16 cellular contexts compared by ENCODE assay signal in genomic region chr1:22848374-22848773, GRCh38.
DNase-seq lines count a peak whose midpoint lies in the region; TF ChIP-seq lines count a peak whose summit lies in the region.
"Had no signal": no experiment of that assay in that cellular context is flagged by ENCODE, and none has a peak within 500 bp of the region (broad histone marks: within the 10 kb centered on the region; RNA-seq: fewer than 3 reads in every experiment).

No MANE protein-coding gene starts in this region.

- H3K36me3 Mint-ChIP-seq in nephron progenitor cell (ENCODE audit: low read depth), result peaks cover 5% of the 10 kb centered on the region
- H3K36me3 Mint-ChIP-seq: CD14-positive monocyte had no signal

- H3K27me3 ChIP-seq in testis (no peaks in the 10 kb centered on the region), brain microvascular endothelial cell (replicated peaks) (no peaks in the 10 kb centered on the region)

- TF ChIP-seq CTCF in fibroblast of villous mesenchyme (IDR thresholded peaks at IDR 0.05; ENCODE audit: insufficient read depth, low read depth, low read length), result no peak
- TF ChIP-seq CTCF in testis (IDR thresholded peaks at IDR 0.05), result no peak
- no peak for TF ChIP-seq CTCF in brain microvascular endothelial cell (IDR thresholded peaks at IDR 0.05; ENCODE audit: low read depth, low read length, missing control alignments)
- TF ChIP-seq CTCF in nephron progenitor cell (IDR thresholded peaks at IDR 0.05), result no peak

- H3K9me3 Mint-ChIP-seq in nephron progenitor cell, result peaks cover 3% of the 10 kb centered on the region

- no peaks in the 10 kb centered on the region for H3K36me3 ChIP-seq in testis (ENCODE audit: low read depth, missing control alignments)
- H3K36me3 ChIP-seq in brain microvascular endothelial cell (replicated peaks), result no peaks in the 10 kb centered on the region

- in situ Hi-C loops in brain microvascular endothelial cell (cut with HindIII; ENCODE audit: low pct_ligation_motif_present, low sequenced_read_pairs), result no loop called here

- WGBS in testis, 2 donors, result 80 to 92% methylated on average over 4 of the region's 4 CpGs

- no peaks in the 10 kb centered on the region for H3K9me3 ChIP-seq in testis

- H3K27ac ChIP-seq in substantia nigra (ENCODE audit: low read depth, low read length, poor library complexity, severe bottlenecking) (peak overlapping the region; percentile 55), testis (no peak overlapping the region), brain microvascular endothelial cell (no peak overlapping the region)

- no peak overlapping the region for H3K4me3 Mint-ChIP-seq in nephron progenitor cell

- H3K4me3 ChIP-seq in fibroblast of villous mesenchyme (ENCODE audit: low read depth, low read length), result no peak overlapping the region
- no peak overlapping the region for H3K4me3 ChIP-seq in testis
- H3K4me3 ChIP-seq in brain microvascular endothelial cell (ENCODE audit: low read depth, low read length), result no peak overlapping the region

- H3K27ac Mint-ChIP-seq in nephron progenitor cell, result no peak overlapping the region
- H3K27ac Mint-ChIP-seq: CD14-positive monocyte had no signal

- H3K27me3 Mint-ChIP-seq in nephron progenitor cell (ENCODE audit: low read depth, poor library complexity), result peaks cover 33% of the 10 kb centered on the region

- intact Hi-C loops in testis (cut with DNase I; ENCODE audit: low total_unique reads), result no loop called here

- no peaks in the 10 kb centered on the region for H3K4me1 ChIP-seq in testis

- DNase-seq in NCI-H1092 treated with DMSO at 0.1 percent for 48 hours (lab: John Stamatoyannopoulos, UW) (peak; percentile 29), NCI-H1092 (lab: John Stamatoyannopoulos, UW) (no peak), amniotic epithelial cell (ENCODE audit: low read depth) (peak; percentile 43), fibroblast of villous mesenchyme (ENCODE audit: low read depth) (peak; percentile 24), substantia nigra (lab: John Stamatoyannopoulos, UW) (no peak), testis (no peak), brain microvascular endothelial cell (no peak), nephron progenitor cell (no peak)
- DNase-seq: 8988T, GOT3, KBM-7, NCI-H187 treated with DMSO at 0.1 percent for 48 hours, NCI-H2227 treated with DMSO at 0.1 percent for 48 hours, NCI-H524 treated with DMSO at 0.1 percent for 48 hours, SHP77 treated with DMSO at 0.1 percent for 48 hours had no signal

- no peak for TF ChIP-seq POLR2A in testis (IDR thresholded peaks at IDR 0.05)

- peaks cover 44% of the 10 kb centered on the region for H3K4me1 Mint-ChIP-seq in nephron progenitor cell

Comparison
In these comparisons a context has a peak if more than half of its experiments do, and no peak if none do; other contexts are left out.
1. DNase-seq: peak in NCI-H1092 treated with DMSO at 0.1 percent for 48 hours (single experiment), amniotic epithelial cell (single experiment) and fibroblast of villous mesenchyme (single experiment); none in NCI-H1092 (single experiment), substantia nigra (0 of 49), testis (single experiment), brain microvascular endothelial cell (single experiment) and nephron progenitor cell (single experiment).